In genomic region chr10:74029943-74030342, GRCh38 we compare ENCODE assay signal across 1 cellular context.
TF ChIP-seq lines count a peak whose summit lies in the region.

No MANE protein-coding gene starts in this region.

TF ChIP-seq in IMR-90, 13 proteins besides CTCF, POLR2A, EP300 and RAD21 (continued from another document):
- TF ChIP-seq RFX5 (IDR thresholded peaks at IDR 0.05; ENCODE audit: low read depth, low read length): no peak
- no peak for TF ChIP-seq MXI1 (IDR thresholded peaks at IDR 0.05; ENCODE audit: borderline replicate concordance, low read depth, low read length)
- TF ChIP-seq CEBPB (IDR thresholded peaks at IDR 0.05; ENCODE audit: low read depth, low read length): no peak
